Comparison of ENCODE assay signal across 11 cellular contexts in genomic region chr2:12326449-12327190, GRCh38.
DNase-seq lines count a peak whose midpoint lies in the region; ATAC-seq, FAIRE-seq and TF ChIP-seq lines count a peak whose summit lies in the region.
"Had no signal": no experiment of that assay in that cellular context is flagged by ENCODE, and none has a peak within 500 bp of the region (broad histone marks: within the 10 kb centered on the region; RNA-seq: fewer than 3 reads in every experiment).

No MANE protein-coding gene starts in this region.

- peaks cover 4 to 16% (median 14%) of the 10 kb centered on the region in 4 donors for H3K4me1 Mint-ChIP-seq in naive thymus-derived CD8-positive, alpha-beta T cell
- H3K4me1 Mint-ChIP-seq in osteocyte (ENCODE audit: unreplicated experiment) = peaks cover 25% of the 10 kb centered on the region

- no peak overlapping the region for H3K4me3 Mint-ChIP-seq in naive thymus-derived CD8-positive, alpha-beta T cell
- H3K4me3 Mint-ChIP-seq in osteocyte (ENCODE audit: unreplicated experiment) = no peak overlapping the region
- H3K4me3 Mint-ChIP-seq: brain had no signal

- DNase-seq in NCI-H146 (lab: John Stamatoyannopoulos, UW) = peak; percentile 2
- DNase-seq in NCI-H146 treated with DMSO at 0.1 percent for 48 hours (lab: John Stamatoyannopoulos, UW; ENCODE audit: unreplicated experiment) = no peak
- DNase-seq in brain microvascular endothelial cell = no peak
- DNase-seq in naive thymus-derived CD8-positive, alpha-beta T cell = peak in 4 of 10 donors; percentile 15 to 70 (median 28)
- DNase-seq in frontal cortex (ENCODE audit: low spot score in 2 of 2) = no peak
- no peak for DNase-seq in osteocyte (ENCODE audit: extremely low spot score, unreplicated experiment)
- DNase-seq: NCI-H1417 treated with DMSO at 0.1 percent for 48 hours had no signal

- H3K4me3 ChIP-seq in brain microvascular endothelial cell (ENCODE audit: low read depth, low read length) = no peak overlapping the region
- H3K4me3 ChIP-seq: suprapubic skin had no signal

- H3K27me3 Mint-ChIP-seq in naive thymus-derived CD8-positive, alpha-beta T cell = peaks cover 0 to 14% (median 5%) of the 10 kb centered on the region in 5 donors
- H3K27me3 Mint-ChIP-seq in osteocyte (ENCODE audit: unreplicated experiment) = no peaks in the 10 kb centered on the region

- TF ChIP-seq CTCF in brain microvascular endothelial cell (IDR thresholded peaks at IDR 0.05; ENCODE audit: low read depth, low read length, missing control alignments) (peak; percentile 33), osteocyte (IDR thresholded peaks at IDR 0.05) (no peak)

- no peak overlapping the region for H3K27ac ChIP-seq in brain microvascular endothelial cell
- H3K27ac ChIP-seq: suprapubic skin had no signal

- H3K36me3 ChIP-seq in brain microvascular endothelial cell (replicated peaks) = no peaks in the 10 kb centered on the region
- H3K36me3 ChIP-seq: suprapubic skin had no signal

- FAIRE-seq in frontal cortex (lab: Jason Lieb, UNC) = no peak

- ATAC-seq in HG02885 (IDR thresholded peaks at IDR 0.05; ENCODE audit: poor library complexity, unreplicated experiment) (peak; percentile 73), GM18502 (IDR thresholded peaks at IDR 0.05; ENCODE audit: poor library complexity, unreplicated experiment) (no peak)
- ATAC-seq in naive thymus-derived CD8-positive, alpha-beta T cell = peak; percentile 50 to 52

- in situ Hi-C loops in brain microvascular endothelial cell (cut with HindIII; ENCODE audit: low pct_ligation_motif_present, low sequenced_read_pairs) = no loop called here

- peaks cover 0 to 3% (median 0%) of the 10 kb centered on the region in 9 donors for H3K9me3 Mint-ChIP-seq in naive thymus-derived CD8-positive, alpha-beta T cell
- no peaks in the 10 kb centered on the region for H3K9me3 Mint-ChIP-seq in osteocyte (ENCODE audit: unreplicated experiment)

- H3K36me3 Mint-ChIP-seq in naive thymus-derived CD8-positive, alpha-beta T cell = no peaks in the 10 kb centered on the region
- H3K36me3 Mint-ChIP-seq in osteocyte (ENCODE audit: unreplicated experiment) = no peaks in the 10 kb centered on the region
- H3K36me3 Mint-ChIP-seq: brain had no signal

- peak overlapping the region in 1 of 10 donors; percentile 77 for H3K27ac Mint-ChIP-seq in naive thymus-derived CD8-positive, alpha-beta T cell
- no peak overlapping the region for H3K27ac Mint-ChIP-seq in osteocyte (ENCODE audit: unreplicated experiment)
- H3K27ac Mint-ChIP-seq: brain had no signal

- no peaks in the 10 kb centered on the region for H3K27me3 ChIP-seq in brain microvascular endothelial cell (replicated peaks)
- H3K27me3 ChIP-seq: suprapubic skin had no signal

- POLR2A ChIA-PET in naive thymus-derived CD8-positive, alpha-beta T cell (lab: Charles Lee) = no interaction called here
